Comparison of ENCODE assay signal across 25 cellular contexts in the genomic region with DNA sequence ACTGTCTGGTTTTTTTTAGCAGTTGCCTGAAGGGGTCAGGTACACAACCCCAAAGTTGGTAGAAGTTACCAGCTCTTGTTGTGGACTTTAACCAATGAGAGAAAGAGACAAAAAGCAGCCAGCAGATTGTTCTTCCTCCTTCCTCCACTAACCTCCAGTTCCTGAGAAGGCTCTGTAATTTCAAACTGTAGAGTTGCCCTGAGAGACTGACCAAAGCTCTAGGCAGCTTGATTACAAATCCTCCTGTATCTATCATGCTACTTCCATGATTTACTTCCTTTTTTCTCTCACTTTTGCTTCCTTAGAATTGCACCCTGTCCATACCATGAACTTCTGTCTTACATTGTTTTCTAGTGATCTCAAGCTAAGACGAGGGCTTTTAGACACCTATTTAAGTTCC.
"Had no signal": no experiment of that assay in that cellular context is flagged by ENCODE, and none has a peak within 500 bp of the region (broad histone marks: within the 10 kb centered on the region; RNA-seq: fewer than 3 reads in every experiment).

No MANE protein-coding gene starts in this region.

- H3K27ac ChIP-seq: foreskin keratinocyte, prostate gland, right atrium auricular region, tibial artery had no signal

- H3K36me3 ChIP-seq: prostate gland had no signal

- H3K4me3 ChIP-seq: prostate gland, right atrium auricular region, tibial artery had no signal

- DNase-seq: activated CD4-positive, alpha-beta memory T cell treated with anti-CD3 and anti-CD28 coated beads for 36 hours; activated CD4-positive, alpha-beta T cell treated with anti-CD3 and anti-CD28 coated beads for 36 hours; activated effector memory CD4-positive, alpha-beta T cell treated with Interleukin-2 at 50 U/mL for 16 hours; activated naive CD4-positive, alpha-beta T cell treated with anti-CD3 and anti-CD28 coated beads, Interleukin-2, amount 10 ng/mL, durations not matched to agents 7 days and 5 days; activated naive CD8-positive, alpha-beta T cell treated with anti-CD3 and anti-CD28 coated beads, Interleukin-2, amount 50 U/mL, for 24 hours; activated T-cell treated with anti-CD3 and anti-CD28 coated beads, Interleukin-2, amount 50 U/mL, for 4 hours; anterior cingulate cortex; central memory CD4-positive, alpha-beta T cell; foreskin keratinocyte; hippocampal formation; kidney; mammary epithelial cell; midbrain; nephron progenitor cell; occipital lobe; stimulated activated CD4-positive, alpha-beta T cell treated with anti-CD3 and anti-CD28 coated beads, Interleukin-12 subunit alpha, Interleukin-12 subunit beta, amount 100 ng/mL, for 4 hours; stimulated activated CD4-positive, alpha-beta T cell treated with anti-CD3 and anti-CD28 coated beads, Interleukin-1b, Interleukin-23, amount 100 ng/mL, for 48 hours; stimulated activated naive CD4-positive, alpha-beta T cell treated with Interleukin-2 at 50 U/mL for 16 hours; tibial artery had no signal

- H3K4me3 Mint-ChIP-seq: activated CD4-positive, alpha-beta memory T cell treated with anti-CD3 and anti-CD28 coated beads for 36 hours; activated CD4-positive, alpha-beta T cell treated with anti-CD3 and anti-CD28 coated beads for 36 hours; activated naive CD4-positive, alpha-beta T cell treated with anti-CD3 and anti-CD28 coated beads, Interleukin-2, amount 10 ng/mL, durations not matched to agents 7 days and 5 days; activated naive CD8-positive, alpha-beta T cell treated with anti-CD3 and anti-CD28 coated beads, Interleukin-2, amount 50 U/mL, for 24 hours; activated T-cell treated with anti-CD3 and anti-CD28 coated beads, Interleukin-2, amount 50 U/mL, for 4 hours; brain; nephron progenitor cell; T-helper 2 cell treated with Interferon-gamma antibody and Interleukin-4, amounts not matched to agents 5 μg/mL and 100 μg/mL, for 36 hours; WTC11 had no signal

- H3K9me3 ChIP-seq: prostate gland, right atrium auricular region, tibial artery had no signal

- H3K27me3 ChIP-seq: foreskin keratinocyte, right atrium auricular region, tibial artery had no signal

- H3K27me3 Mint-ChIP-seq: activated CD4-positive, alpha-beta memory T cell treated with anti-CD3 and anti-CD28 coated beads for 36 hours; activated CD4-positive, alpha-beta T cell treated with anti-CD3 and anti-CD28 coated beads for 36 hours; activated naive CD4-positive, alpha-beta T cell treated with anti-CD3 and anti-CD28 coated beads, Interleukin-2, amount 10 ng/mL, durations not matched to agents 7 days and 5 days; activated naive CD8-positive, alpha-beta T cell treated with anti-CD3 and anti-CD28 coated beads, Interleukin-2, amount 50 U/mL, for 24 hours; brain had no signal

- H3K27ac Mint-ChIP-seq: activated CD4-positive, alpha-beta memory T cell treated with anti-CD3 and anti-CD28 coated beads for 36 hours; activated CD4-positive, alpha-beta T cell treated with anti-CD3 and anti-CD28 coated beads for 36 hours; activated naive CD4-positive, alpha-beta T cell treated with anti-CD3 and anti-CD28 coated beads, Interleukin-2, amount 10 ng/mL, durations not matched to agents 7 days and 5 days; activated naive CD8-positive, alpha-beta T cell treated with anti-CD3 and anti-CD28 coated beads, Interleukin-2, amount 50 U/mL, for 24 hours; brain; nephron progenitor cell; T-helper 2 cell treated with Interferon-gamma antibody and Interleukin-4, amounts not matched to agents 5 μg/mL and 100 μg/mL, for 36 hours; WTC11 had no signal

- H3K4me1 ChIP-seq: foreskin keratinocyte, prostate gland, right atrium auricular region, tibial artery had no signal

- H3K4me1 Mint-ChIP-seq: activated CD4-positive, alpha-beta T cell treated with anti-CD3 and anti-CD28 coated beads for 36 hours; activated naive CD4-positive, alpha-beta T cell treated with anti-CD3 and anti-CD28 coated beads, Interleukin-2, amount 10 ng/mL, durations not matched to agents 7 days and 5 days; activated naive CD8-positive, alpha-beta T cell treated with anti-CD3 and anti-CD28 coated beads, Interleukin-2, amount 50 U/mL, for 24 hours; nephron progenitor cell; WTC11 had no signal

- H3K9me3 Mint-ChIP-seq: activated CD4-positive, alpha-beta memory T cell treated with anti-CD3 and anti-CD28 coated beads for 36 hours; activated naive CD4-positive, alpha-beta T cell treated with anti-CD3 and anti-CD28 coated beads, Interleukin-2, amount 10 ng/mL, durations not matched to agents 7 days and 5 days; activated naive CD8-positive, alpha-beta T cell treated with anti-CD3 and anti-CD28 coated beads, Interleukin-2, amount 50 U/mL, for 24 hours; activated T-cell treated with anti-CD3 and anti-CD28 coated beads, Interleukin-2, amount 50 U/mL, for 4 hours; brain; nephron progenitor cell; T-helper 2 cell treated with Interferon-gamma antibody and Interleukin-4, amounts not matched to agents 5 μg/mL and 100 μg/mL, for 36 hours; WTC11 had no signal

- ATAC-seq: activated CD4-positive, alpha-beta T cell treated with anti-CD3 and anti-CD28 coated beads for 36 hours; activated naive CD8-positive, alpha-beta T cell treated with anti-CD3 and anti-CD28 coated beads, Interleukin-2, amount 50 U/mL, for 24 hours; activated T-cell treated with anti-CD3 and anti-CD28 coated beads, Interleukin-2, amount 50 U/mL, for 4 hours; foreskin keratinocyte; left lobe of liver; WTC11 had no signal
